25 cellular contexts compared by ENCODE assay signal in genomic region chr11:47171057-47171838, GRCh38. TPM values are rescaled to one million over a fixed set of nuclear protein-coding genes. Genes with fewer than 3 reads are reported as not detected.
A peak's percentile ranks its signal among the peaks of the same experiment; 100 is the strongest.
DNase-seq lines count a peak whose midpoint lies in the region; ATAC-seq and TF ChIP-seq lines count a peak whose summit lies in the region.
"Had no signal": no experiment of that assay in that cellular context is flagged by ENCODE, and none has a peak within 500 bp of the region (broad histone marks: within the 10 kb centered on the region; RNA-seq: fewer than 3 reads in every experiment).

No MANE protein-coding gene starts in this region.

- H3K36me3 ChIP-seq in esophagus squamous epithelium = peaks cover 20 to 92% (median 57%) of the 10 kb centered on the region in 3 donors

- H3K27ac ChIP-seq in esophagus squamous epithelium = peak overlapping the region; percentile 54 to 80 (median 64)
- H3K27ac ChIP-seq: BLaER1 treated with 17β-estradiol and CSF1 and Interleukin-3, amounts not matched to agents 10 nM and 100 nM; cardiac muscle cell; neutrophil; SK-N-MC had no signal

- TF ChIP-seq POLR2A in esophagus squamous epithelium (IDR thresholded peaks at IDR 0.05) = no peak

- ATAC-seq in activated naive CD8-positive, alpha-beta T cell treated with anti-CD3 and anti-CD28 coated beads, Interleukin-2, amount 50 U/mL, for 24 hours = no peak
- no peak for ATAC-seq in activated T-helper 17 cell treated with anti-CD3 and anti-CD28 coated beads, Interleukin-2, amount 50 U/mL, for 72 hours (replicated peaks)
- no peak for ATAC-seq in stimulated activated memory B cell treated with anti-CD40 and anti-IgM and Interleukin-4, amounts not matched to agents 10 μg/mL and 1 μg/mL and 100 μg/mL, for 72 hours

- H3K4me1 ChIP-seq in esophagus squamous epithelium = peaks cover 38 to 58% (median 39%) of the 10 kb centered on the region in 3 donors

- H3K36me3 Mint-ChIP-seq in activated naive CD8-positive, alpha-beta T cell = no peaks in the 10 kb centered on the region
- H3K36me3 Mint-ChIP-seq in activated naive CD8-positive, alpha-beta T cell treated with anti-CD3 and anti-CD28 coated beads, Interleukin-2, amount 50 U/mL, for 24 hours (ENCODE audit: low read depth) = peaks cover 26% of the 10 kb centered on the region
- peaks cover 86% of the 10 kb centered on the region for H3K36me3 Mint-ChIP-seq in activated T-helper 17 cell treated with anti-CD3 and anti-CD28 coated beads, Interleukin-2, amount 50 U/mL, for 72 hours (ENCODE audit: low read depth)
- H3K36me3 Mint-ChIP-seq in stimulated activated memory B cell treated with anti-CD40 and anti-IgM and Interleukin-4, amounts not matched to agents 10 μg/mL and 1 μg/mL and 100 μg/mL, for 72 hours = peaks cover 37% of the 10 kb centered on the region

- TF ChIP-seq CTCF in esophagus squamous epithelium (IDR thresholded peaks at IDR 0.05) = no peak

- no peaks in the 10 kb centered on the region for H3K27me3 Mint-ChIP-seq in activated naive CD8-positive, alpha-beta T cell
- no peaks in the 10 kb centered on the region for H3K27me3 Mint-ChIP-seq in activated naive CD8-positive, alpha-beta T cell treated with anti-CD3 and anti-CD28 coated beads, Interleukin-2, amount 50 U/mL, for 24 hours
- H3K27me3 Mint-ChIP-seq in activated T-helper 17 cell treated with anti-CD3 and anti-CD28 coated beads, Interleukin-2, amount 50 U/mL, for 72 hours = no peaks in the 10 kb centered on the region
- H3K27me3 Mint-ChIP-seq in stimulated activated memory B cell treated with anti-CD40 and anti-IgM and Interleukin-4, amounts not matched to agents 10 μg/mL and 1 μg/mL and 100 μg/mL, for 72 hours = no peaks in the 10 kb centered on the region
- H3K27me3 Mint-ChIP-seq: activated CD4-positive, alpha-beta T cell treated with anti-CD3 and anti-CD28 coated beads, Interleukin-2, amount 10 ng/mL, durations not matched to agents 24 days and 14 days; dendritic cell treated with granulocyte-macrophage colony-stimulating factor and Interleukin-4, amounts not matched to agents 40 ng/mL and 50 ng/mL, for 4 days had no signal

- H3K9me3 ChIP-seq in esophagus squamous epithelium = no peaks in the 10 kb centered on the region
- H3K9me3 ChIP-seq: BLaER1 treated with 17β-estradiol and CSF1 and Interleukin-3, amounts not matched to agents 10 nM and 100 nM; heart left ventricle; neutrophil had no signal

- DNase-seq in activated naive CD8-positive, alpha-beta T cell treated with anti-CD3 and anti-CD28 coated beads, Interleukin-2, amount 50 U/mL, for 24 hours = no peak
- no peak for DNase-seq in esophagus squamous epithelium (lab: John Stamatoyannopoulos, UW)
- no peak for DNase-seq in NCI-H748 (lab: John Stamatoyannopoulos, UW; ENCODE audit: unreplicated experiment)
- DNase-seq in NK-92 treated with Interleukin-12 subunit alpha and Interleukin-12 subunit beta, amount 100 ng/mL, for 24 hours (lab: John Stamatoyannopoulos, UW) = no peak
- DNase-seq in DMS114 treated with DMSO at 0.1 percent for 48 hours (lab: John Stamatoyannopoulos, UW; ENCODE audit: unreplicated experiment) = no peak
- DNase-seq: activated CD4-positive, alpha-beta T cell treated with anti-CD3 and anti-CD28 coated beads, Interleukin-2, amount 10 ng/mL, durations not matched to agents 24 days and 14 days; activated CD8-positive, alpha-beta memory T cell treated with anti-CD3 and anti-CD28 coated beads, Interleukin-2, amount 50 U/mL, for 48 hours; activated gamma-delta T cell; H9; heart left ventricle; mammary epithelial cell; MV-4-11; NCI-H187; NCI-H526 treated with DMSO at 0.1 percent for 48 hours; RPMI8226 had no signal

- H3K4me3 ChIP-seq in esophagus squamous epithelium = no peak overlapping the region
- H3K4me3 ChIP-seq: BLaER1 treated with 17β-estradiol and CSF1 and Interleukin-3, amounts not matched to agents 10 nM and 100 nM; cardiac muscle cell; heart left ventricle; SK-N-MC; smooth muscle cell had no signal

- WGBS in esophagus squamous epithelium, 2 donors = 50 to 63% methylated on average over 14 to 16 of the region's 16 CpGs

- H3K27ac Mint-ChIP-seq in activated naive CD8-positive, alpha-beta T cell = peak overlapping the region; percentile 47
- H3K27ac Mint-ChIP-seq in activated naive CD8-positive, alpha-beta T cell treated with anti-CD3 and anti-CD28 coated beads, Interleukin-2, amount 50 U/mL, for 24 hours = no peak overlapping the region
- H3K27ac Mint-ChIP-seq in activated T-helper 17 cell treated with anti-CD3 and anti-CD28 coated beads, Interleukin-2, amount 50 U/mL, for 72 hours = peak overlapping the region; percentile 50
- H3K27ac Mint-ChIP-seq in stimulated activated memory B cell treated with anti-CD40 and anti-IgM and Interleukin-4, amounts not matched to agents 10 μg/mL and 1 μg/mL and 100 μg/mL, for 72 hours = peak overlapping the region; percentile 54
- H3K27ac Mint-ChIP-seq: activated CD4-positive, alpha-beta T cell treated with anti-CD3 and anti-CD28 coated beads, Interleukin-2, amount 10 ng/mL, durations not matched to agents 24 days and 14 days; dendritic cell treated with granulocyte-macrophage colony-stimulating factor and Interleukin-4, amounts not matched to agents 40 ng/mL and 50 ng/mL, for 4 days; H9; T-helper 2 cell treated with Interferon-gamma antibody and Interleukin-4, amounts not matched to agents 5 μg/mL and 100 μg/mL, for 36 hours had no signal

- H3K27me3 ChIP-seq in esophagus squamous epithelium = no peaks in the 10 kb centered on the region
- H3K27me3 ChIP-seq: BLaER1 treated with 17β-estradiol and CSF1 and Interleukin-3, amounts not matched to agents 10 nM and 100 nM; cardiac muscle cell; heart left ventricle; neutrophil had no signal

- H3K4me3 Mint-ChIP-seq in activated naive CD8-positive, alpha-beta T cell = no peak overlapping the region
- H3K4me3 Mint-ChIP-seq in activated naive CD8-positive, alpha-beta T cell treated with anti-CD3 and anti-CD28 coated beads, Interleukin-2, amount 50 U/mL, for 24 hours = no peak overlapping the region
- no peak overlapping the region for H3K4me3 Mint-ChIP-seq in activated T-helper 17 cell treated with anti-CD3 and anti-CD28 coated beads, Interleukin-2, amount 50 U/mL, for 72 hours
- no peak overlapping the region for H3K4me3 Mint-ChIP-seq in stimulated activated memory B cell treated with anti-CD40 and anti-IgM and Interleukin-4, amounts not matched to agents 10 μg/mL and 1 μg/mL and 100 μg/mL, for 72 hours
- H3K4me3 Mint-ChIP-seq: activated CD4-positive, alpha-beta T cell treated with anti-CD3 and anti-CD28 coated beads, Interleukin-2, amount 10 ng/mL, durations not matched to agents 24 days and 14 days; dendritic cell treated with granulocyte-macrophage colony-stimulating factor and Interleukin-4, amounts not matched to agents 40 ng/mL and 50 ng/mL, for 4 days; H9; T-helper 2 cell treated with Interferon-gamma antibody and Interleukin-4, amounts not matched to agents 5 μg/mL and 100 μg/mL, for 36 hours had no signal

- intact Hi-C loops in esophagus squamous epithelium (cut with DNase I) = loop anchor here (10.0 kb wide), 1 partner anchor 184 kb away; the partner anchor contains the start of gene MYBPC3

- H3K4me1 Mint-ChIP-seq in activated naive CD8-positive, alpha-beta T cell (ENCODE audit: low read depth) = peaks cover 28% of the 10 kb centered on the region
- peaks cover 29% of the 10 kb centered on the region for H3K4me1 Mint-ChIP-seq in activated naive CD8-positive, alpha-beta T cell treated with anti-CD3 and anti-CD28 coated beads, Interleukin-2, amount 50 U/mL, for 24 hours
- H3K4me1 Mint-ChIP-seq in activated T-helper 17 cell treated with anti-CD3 and anti-CD28 coated beads, Interleukin-2, amount 50 U/mL, for 72 hours = peaks cover 14% of the 10 kb centered on the region
- peaks cover 40% of the 10 kb centered on the region for H3K4me1 Mint-ChIP-seq in stimulated activated memory B cell treated with anti-CD40 and anti-IgM and Interleukin-4, amounts not matched to agents 10 μg/mL and 1 μg/mL and 100 μg/mL, for 72 hours

- H3K9me3 Mint-ChIP-seq in activated naive CD8-positive, alpha-beta T cell (ENCODE audit: low read depth) = no peaks in the 10 kb centered on the region
- no peaks in the 10 kb centered on the region for H3K9me3 Mint-ChIP-seq in activated naive CD8-positive, alpha-beta T cell treated with anti-CD3 and anti-CD28 coated beads, Interleukin-2, amount 50 U/mL, for 24 hours
- H3K9me3 Mint-ChIP-seq in activated T-helper 17 cell treated with anti-CD3 and anti-CD28 coated beads, Interleukin-2, amount 50 U/mL, for 72 hours = no peaks in the 10 kb centered on the region
- H3K9me3 Mint-ChIP-seq in stimulated activated memory B cell treated with anti-CD40 and anti-IgM and Interleukin-4, amounts not matched to agents 10 μg/mL and 1 μg/mL and 100 μg/mL, for 72 hours = no peaks in the 10 kb centered on the region
- H3K9me3 Mint-ChIP-seq: activated CD4-positive, alpha-beta T cell treated with anti-CD3 and anti-CD28 coated beads, Interleukin-2, amount 10 ng/mL, durations not matched to agents 24 days and 14 days; dendritic cell treated with granulocyte-macrophage colony-stimulating factor and Interleukin-4, amounts not matched to agents 40 ng/mL and 50 ng/mL, for 4 days; H9; T-helper 2 cell treated with Interferon-gamma antibody and Interleukin-4, amounts not matched to agents 5 μg/mL and 100 μg/mL, for 36 hours had no signal

RNA-seq across cellular contexts. Expression of gene ARFGAP2, which starts 5.4 kb away (rescaled TPM):
- 10 to 100 TPM; 70.0 to 96.9 TPM for total RNA-seq in activated T-helper 17 cell treated with anti-CD3 and anti-CD28 coated beads, Interleukin-2, amount 50 U/mL, for 72 hours
- total RNA-seq in esophagus squamous epithelium = 100 to 1,000 TPM in 3 of 4 donors, 10 to 100 TPM in 1; 95.3 to 171 (median 119) TPM

RNA-seq across cellular contexts. Expression of gene PACSIN3, which starts 15.0 kb away (rescaled TPM):
- 1 to 10 TPM; 3.2 to 3.5 TPM for total RNA-seq in activated T-helper 17 cell treated with anti-CD3 and anti-CD28 coated beads, Interleukin-2, amount 50 U/mL, for 72 hours
- total RNA-seq in esophagus squamous epithelium = 10 to 100 TPM; 55.9 to 95.7 (median 65.0) TPM

RNA-seq across cellular contexts. Expression of gene DDB2, which starts 43.5 kb away (rescaled TPM):
- 100 to 1,000 TPM; 202 to 335 TPM for total RNA-seq in activated T-helper 17 cell treated with anti-CD3 and anti-CD28 coated beads, Interleukin-2, amount 50 U/mL, for 72 hours
- total RNA-seq in esophagus squamous epithelium = 10 to 100 TPM; 25.7 to 65.8 (median 43.5) TPM

Comparison
In these comparisons a context has a peak if more than half of its experiments do, and no peak if none do; other contexts are left out.
1. RNA of gene PACSIN3, which starts 15.0 kb away (total RNA-seq): 55.9 to 95.7 TPM in esophagus squamous epithelium; 3.2 to 3.5 TPM in activated T-helper 17 cell treated with anti-CD3 and anti-CD28 coated beads, Interleukin-2, amount 50 U/mL, for 72 hours; every median in the first group is over 10 times any median in the second.